ENCODE assay signal across 13 cellular contexts in the genomic region with DNA sequence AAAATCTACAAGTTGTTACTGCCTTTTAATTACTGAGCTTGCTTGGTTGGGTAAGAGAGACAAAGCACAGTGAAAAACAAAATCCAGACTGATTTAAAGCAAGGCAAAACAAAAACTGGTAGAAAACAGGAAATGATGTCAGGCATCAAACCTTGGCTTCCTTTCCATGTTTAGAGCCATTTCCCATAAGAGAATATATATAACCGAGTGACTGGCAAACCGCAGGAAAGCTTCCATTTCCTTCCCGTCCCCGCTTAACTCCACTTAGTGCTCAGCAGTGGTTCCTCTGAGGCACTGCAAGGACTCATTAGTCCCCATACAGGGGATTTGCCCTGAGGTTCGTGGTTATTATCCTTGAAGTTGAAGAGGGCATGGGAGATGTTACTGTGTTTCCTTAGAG.
DNase-seq lines count a peak whose midpoint lies in the region; ATAC-seq and TF ChIP-seq lines count a peak whose summit lies in the region.
"Had no signal": no experiment of that assay in that cellular context is flagged by ENCODE, and none has a peak within 500 bp of the region (broad histone marks: within the 10 kb centered on the region; RNA-seq: fewer than 3 reads in every experiment).

No MANE protein-coding gene starts in this region.

- peaks cover 2% of the 10 kb centered on the region for H3K9me3 Mint-ChIP-seq in CD8-positive, alpha-beta T cell
- peaks cover 20% of the 10 kb centered on the region for H3K9me3 Mint-ChIP-seq in WTC11

- H3K4me3 ChIP-seq in BLaER1 (peak overlapping the region; percentile 58), lower lobe of right lung (no peak overlapping the region), vagina (no peak overlapping the region)
- H3K4me3 ChIP-seq in CD8-positive, alpha-beta T cell (ENCODE audit: low read depth, low read length) = no peak overlapping the region
- H3K4me3 ChIP-seq: GM23248, sigmoid colon, SJSA1 had no signal

- peak overlapping the region; percentile 37 for H3K27ac Mint-ChIP-seq in CD8-positive, alpha-beta T cell
- no peak overlapping the region for H3K27ac Mint-ChIP-seq in WTC11

- peak overlapping the region; percentile 91 for H3K4me2 ChIP-seq in BLaER1

- no peak for TF ChIP-seq CTCF in CD8-positive, alpha-beta T cell (IDR thresholded peaks at IDR 0.05)
- TF ChIP-seq CTCF in WTC11 (IDR thresholded peaks at IDR 0.05) (no peak), lower lobe of right lung (IDR thresholded peaks at IDR 0.05) (no peak), vagina (IDR thresholded peaks at IDR 0.05) (no peak)

- peak; percentile 14 for ATAC-seq in CD8-positive, alpha-beta T cell
- peak; percentile 34; the same call in 1 of the 2 replicates for ATAC-seq in WTC11
- ATAC-seq in lower lobe of right lung = peak; percentile 41 to 50
- ATAC-seq in GM21515 (IDR thresholded peaks at IDR 0.05; ENCODE audit: unreplicated experiment) = no peak

- H3K27ac ChIP-seq in BLaER1 (peak overlapping the region; percentile 96), lower lobe of right lung (peak overlapping the region; percentile 55), vagina (no peak overlapping the region)
- no peak overlapping the region for H3K27ac ChIP-seq in CD8-positive, alpha-beta T cell (ENCODE audit: low read depth, low read length)
- H3K27ac ChIP-seq: GM23248, sigmoid colon, SJSA1 had no signal

- intact Hi-C loops in CD8-positive, alpha-beta T cell (cut with DNase I, micrococcal nuclease) = no loop called here
- intact Hi-C loops in lower lobe of right lung (cut with DNase I) = no loop called here
- intact Hi-C loops in vagina (cut with DNase I) = no loop called here

- H3K4me1 Mint-ChIP-seq in CD8-positive, alpha-beta T cell (ENCODE audit: low read depth) = peaks cover 13% of the 10 kb centered on the region
- peaks cover 6% of the 10 kb centered on the region for H3K4me1 Mint-ChIP-seq in WTC11

- H3K36me3 ChIP-seq in BLaER1 (peaks cover 9% of the 10 kb centered on the region; the same call in 1 of the 2 replicates), lower lobe of right lung (no peaks in the 10 kb centered on the region), vagina (no peaks in the 10 kb centered on the region)
- H3K36me3 ChIP-seq in CD8-positive, alpha-beta T cell (ENCODE audit: insufficient read depth, low read length) = no peaks in the 10 kb centered on the region
- H3K36me3 ChIP-seq: sigmoid colon, SJSA1 had no signal

- H3K27me3 ChIP-seq in BLaER1 = no peaks in the 10 kb centered on the region
- H3K27me3 ChIP-seq in CD8-positive, alpha-beta T cell (ENCODE audit: insufficient read depth, low read length) = no peaks in the 10 kb centered on the region
- H3K27me3 ChIP-seq in lower lobe of right lung (ENCODE audit: low read depth) = no peaks in the 10 kb centered on the region
- H3K27me3 ChIP-seq in vagina = no peaks in the 10 kb centered on the region
- H3K27me3 ChIP-seq: sigmoid colon, SJSA1 had no signal

- POLR2A ChIA-PET in CD8-positive, alpha-beta T cell (lab: Charles Lee) = no interaction called here
- POLR2A ChIA-PET in WTC11 (lab: Charles Lee) = no interaction called here

- no peaks in the 10 kb centered on the region for H3K36me3 Mint-ChIP-seq in CD8-positive, alpha-beta T cell
- peaks cover 11% of the 10 kb centered on the region for H3K36me3 Mint-ChIP-seq in WTC11

- DNase-seq in CD8-positive, alpha-beta T cell = no peak
- no peak for DNase-seq in WTC11 (ENCODE audit: low spot score)
- no peak for DNase-seq in lower lobe of right lung
- DNase-seq in NAMALWA (ENCODE audit: low spot score) = no peak
- DNase-seq in putamen (ENCODE audit: low spot score) = no peak
- no peak for DNase-seq in vagina (ENCODE audit: extremely low spot score in 2 of 2)
- DNase-seq: GM23248, NCI-H1417, NCI-H524 treated with DMSO at 0.1 percent for 48 hours, sigmoid colon had no signal

- no peaks in the 10 kb centered on the region for H3K27me3 Mint-ChIP-seq in CD8-positive, alpha-beta T cell (ENCODE audit: low read depth)
- H3K27me3 Mint-ChIP-seq in WTC11 (ENCODE audit: low read depth) = no peaks in the 10 kb centered on the region

- no peaks in the 10 kb centered on the region for H4K20me1 ChIP-seq in BLaER1

- no peak overlapping the region for H3K4me3 Mint-ChIP-seq in CD8-positive, alpha-beta T cell
- H3K4me3 Mint-ChIP-seq in WTC11 = no peak overlapping the region

- H3K9me3 ChIP-seq in BLaER1 (peaks cover 35% of the 10 kb centered on the region), lower lobe of right lung (no peaks in the 10 kb centered on the region), vagina (no peaks in the 10 kb centered on the region)
- no peaks in the 10 kb centered on the region for H3K9me3 ChIP-seq in CD8-positive, alpha-beta T cell (ENCODE audit: low read length)

- CTCF ChIA-PET in CD8-positive, alpha-beta T cell (lab: Charles Lee) = no interaction called here
- CTCF ChIA-PET in WTC11 (lab: Charles Lee) = no interaction called here

- H3K4me1 ChIP-seq in BLaER1 = peaks cover 92% of the 10 kb centered on the region
- peaks cover 9% of the 10 kb centered on the region for H3K4me1 ChIP-seq in CD8-positive, alpha-beta T cell (ENCODE audit: insufficient read depth, low read length)
- peaks cover 11% of the 10 kb centered on the region for H3K4me1 ChIP-seq in lower lobe of right lung
- no peaks in the 10 kb centered on the region for H3K4me1 ChIP-seq in vagina
- H3K4me1 ChIP-seq: sigmoid colon, SJSA1 had no signal

- peak overlapping the region; percentile 64 for H3K9ac ChIP-seq in BLaER1
- H3K9ac ChIP-seq: GM23248 had no signal

- no peak for TF ChIP-seq POLR2A in vagina (IDR thresholded peaks at IDR 0.05)

TF ChIP-seq in WTC11, 78 proteins besides CTCF, POLR2A, EP300 and RAD21:
- TF ChIP-seq ZNF317 (CRISPR knock-in tag; IDR thresholded peaks at IDR 0.05; ENCODE audit: borderline replicate concordance, low read depth) = 0 out of 2 replicates have a peak, but pooled peaks have one; percentile 40
- TF ChIP-seq, protein P1, sequence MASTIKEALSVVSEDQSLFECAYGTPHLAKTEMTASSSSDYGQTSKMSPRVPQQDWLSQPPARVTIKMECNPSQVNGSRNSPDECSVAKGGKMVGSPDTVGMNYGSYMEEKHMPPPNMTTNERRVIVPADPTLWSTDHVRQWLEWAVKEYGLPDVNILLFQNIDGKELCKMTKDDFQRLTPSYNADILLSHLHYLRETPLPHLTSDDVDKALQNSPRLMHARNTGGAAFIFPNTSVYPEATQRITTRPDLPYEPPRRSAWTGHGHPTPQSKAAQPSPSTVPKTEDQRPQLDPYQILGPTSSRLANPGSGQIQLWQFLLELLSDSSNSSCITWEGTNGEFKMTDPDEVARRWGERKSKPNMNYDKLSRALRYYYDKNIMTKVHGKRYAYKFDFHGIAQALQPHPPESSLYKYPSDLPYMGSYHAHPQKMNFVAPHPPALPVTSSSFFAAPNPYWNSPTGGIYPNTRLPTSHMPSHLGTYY (CRISPR knock-in tag; IDR thresholded peaks at IDR 0.05) = no peak

Comparison
In these comparisons a context has a peak if more than half of its experiments do, and no peak if none do; other contexts are left out.
1. H3K27ac ChIP-seq: peak in BLaER1 (single experiment) and lower lobe of right lung (single experiment); none in CD8-positive, alpha-beta T cell (single experiment) and vagina (single experiment).